Comparison of ENCODE assay signal across 13 cellular contexts in genomic region chr15:49238342-49238741, GRCh38.
DNase-seq lines count a peak whose midpoint lies in the region; ATAC-seq and TF ChIP-seq lines count a peak whose summit lies in the region.
"Had no signal": no experiment of that assay in that cellular context is flagged by ENCODE, and none has a peak within 500 bp of the region (broad histone marks: within the 10 kb centered on the region; RNA-seq: fewer than 3 reads in every experiment).

No MANE protein-coding gene starts in this region.

- no peaks in the 10 kb centered on the region for H3K9me2 ChIP-seq in SK-N-SH

- TF ChIP-seq RAD21 in SK-N-SH (IDR thresholded peaks at IDR 0.05; ENCODE audit: low read length): peak; percentile 53

- no peaks in the 10 kb centered on the region for H3K79me2 ChIP-seq in SK-N-SH (ENCODE audit: insufficient read depth)

- peak; percentile 95 to 98 for TF ChIP-seq EP300 in SK-N-SH (IDR thresholded peaks at IDR 0.05; ENCODE audit: borderline replicate concordance in 1 of 2, low read depth in 1 of 2, low read length in 1 of 2)

- peaks cover 27% of the 10 kb centered on the region for H3F3A ChIP-seq in SK-N-SH (replicated peaks; ENCODE audit: insufficient read depth)

- peaks cover 5 to 8% of the 10 kb centered on the region in 2 experiments for H3K36me3 ChIP-seq in SK-N-SH (replicated peaks in 1 of 2; ENCODE audit: control insufficient read depth in 1 of 2, insufficient read depth in 2 of 2, low read length in 1 of 2)

- H3K4me1 ChIP-seq in SK-N-SH (ENCODE audit: control insufficient read depth in 1 of 2, insufficient read depth in 2 of 2, low read depth in 1 of 2, low read length in 1 of 2): peaks cover 32 to 33% of the 10 kb centered on the region in 2 experiments; a peak in 3 of 4 replicates

- no peak overlapping the region for H2AFZ ChIP-seq in SK-N-SH (ENCODE audit: low read depth)

- H3K9ac ChIP-seq in SK-N-SH: peak overlapping the region; percentile 10; the same call in 1 of the 2 replicates

- H3K9me3 ChIP-seq in SK-N-SH: no peaks in the 10 kb centered on the region

- no peak for TF ChIP-seq CTCF in SK-N-SH (IDR thresholded peaks at IDR 0.05)
- no peak for TF ChIP-seq CTCF in foreskin fibroblast (IDR thresholded peaks at IDR 0.05; ENCODE audit: low read depth, low read length)

- H3K4me3 ChIP-seq in SK-N-SH (ENCODE audit: low read depth in 2 of 2, low read length in 1 of 2) (no peak overlapping the region), foreskin fibroblast (ENCODE audit: low read depth in 1 of 2, low read length in 2 of 2) (no peak overlapping the region), skeletal muscle cell (ENCODE audit: low read depth, low read length) (no peak overlapping the region)

- CTCF ChIA-PET in SK-N-SH (lab: Yijun Ruan, JAX): interaction anchor here (0.9 to 6.0 kb wide), 8 partner anchors 184 to 907 kb away, joined by 3 to 116 read pairs (median 14); partner anchors contain the start of gene FGF7

- peak; percentile 75 for DNase-seq in GM04504 (ENCODE audit: low read depth)
- DNase-seq in SK-N-SH: peak; percentile 44
- peak; percentile 12 to 35 for DNase-seq in foreskin fibroblast
- DNase-seq in skeletal muscle cell (ENCODE audit: low read depth): peak; percentile 78
- DNase-seq: activated CD4-positive, alpha-beta memory T cell treated with anti-CD3 and anti-CD28 coated beads for 36 hours; activated naive CD4-positive, alpha-beta T cell treated with anti-CD3 and anti-CD28 coated beads, Interleukin-2, amount 10 ng/mL, durations not matched to agents 7 days and 5 days; cortex of kidney; nucleus accumbens had no signal

- POLR2A ChIA-PET in SK-N-SH (lab: Yijun Ruan, JAX): interaction anchor here (0.7 kb wide), 1 partner anchor 185 kb away, joined by 3 read pairs; the partner anchor contains the start of gene FGF7

- no peaks in the 10 kb centered on the region for H4K20me1 ChIP-seq in SK-N-SH (ENCODE audit: insufficient read depth)

- H3K27ac ChIP-seq in SK-N-SH (ENCODE audit: low read depth in 2 of 2, low read length in 1 of 2): peak overlapping the region; percentile 83 to 88

- no peak for ATAC-seq in HG03469 (IDR thresholded peaks at IDR 0.05; ENCODE audit: unreplicated experiment)
- no peak for ATAC-seq in GM21528 (IDR thresholded peaks at IDR 0.05; ENCODE audit: low FRiP score, unreplicated experiment)
- ATAC-seq in HG02678 (IDR thresholded peaks at IDR 0.05; ENCODE audit: unreplicated experiment): no peak
- ATAC-seq in GM19035 (IDR thresholded peaks at IDR 0.05; ENCODE audit: unreplicated experiment): no peak
- ATAC-seq: left lobe of liver had no signal

- WGBS in SK-N-SH (ENCODE audit: low lambda C conversion rate): 8% methylated on average over 2 of the region's 2 CpGs

- H3K4me2 ChIP-seq in SK-N-SH: peak overlapping the region; percentile 40; the same call in 1 of the 2 replicates

- H3K27me3 ChIP-seq in SK-N-SH (ENCODE audit: insufficient read depth): no peaks in the 10 kb centered on the region

TF ChIP-seq in SK-N-SH, 30 proteins besides CTCF, POLR2A, EP300 and RAD21:
- TF ChIP-seq GATA2 (CRISPR knock-in tag; IDR thresholded peaks at IDR 0.05) (peak; percentile 82), SMC3 (IDR thresholded peaks at IDR 0.05; ENCODE audit: low read depth, low read length) (peak; percentile 12; the same call in 1 of the 2 replicates), NFIC (IDR thresholded peaks at IDR 0.05; ENCODE audit: borderline replicate concordance) (peak; percentile 96), RCOR1 (IDR thresholded peaks at IDR 0.05; ENCODE audit: low read length) (peak; percentile 86; the same call in 1 of the 2 replicates), CHD2 (IDR thresholded peaks at IDR 0.05; ENCODE audit: low read length, partially characterized antibody) (peak; percentile 80), EZH2phosphoT487 (IDR thresholded peaks at IDR 0.05; ENCODE audit: borderline replicate concordance, low read depth) (no peak), FOXM1 (IDR thresholded peaks at IDR 0.05; ENCODE audit: low read depth) (0 out of 2 replicates have a peak, but pooled peaks have one; percentile 42), JUND (IDR thresholded peaks at IDR 0.05) (peak; percentile 76), TCF12 (IDR thresholded peaks at IDR 0.05) (peak; percentile 99), YY1 (IDR thresholded peaks at IDR 0.05; ENCODE audit: low read depth) (no peak), USF2 (IDR thresholded peaks at IDR 0.05; ENCODE audit: borderline replicate concordance, low read depth, low read length) (no peak), GABPA (IDR thresholded peaks at IDR 0.05; ENCODE audit: low read depth) (no peak), TEAD4 (IDR thresholded peaks at IDR 0.05; ENCODE audit: borderline replicate concordance, insufficient read depth) (peak; percentile 62; the same call in 1 of the 2 replicates), MAX (IDR thresholded peaks at IDR 0.05; ENCODE audit: low read depth) (0 out of 2 replicates have a peak, but pooled peaks have one; percentile 22), MEF2A (IDR thresholded peaks at IDR 0.05; ENCODE audit: borderline replicate concordance, low read depth) (peak; percentile 24; the same call in 1 of the 2 replicates), POLR2AphosphoS5 (IDR thresholded peaks at IDR 0.05; ENCODE audit: low read depth, low read length) (peak; percentile 91), SIN3A (IDR thresholded peaks at IDR 0.05; ENCODE audit: borderline replicate concordance, low read depth, low read length) (0 out of 2 replicates have a peak, but pooled peaks have one; percentile 53)
- TF ChIP-seq, protein P1, sequence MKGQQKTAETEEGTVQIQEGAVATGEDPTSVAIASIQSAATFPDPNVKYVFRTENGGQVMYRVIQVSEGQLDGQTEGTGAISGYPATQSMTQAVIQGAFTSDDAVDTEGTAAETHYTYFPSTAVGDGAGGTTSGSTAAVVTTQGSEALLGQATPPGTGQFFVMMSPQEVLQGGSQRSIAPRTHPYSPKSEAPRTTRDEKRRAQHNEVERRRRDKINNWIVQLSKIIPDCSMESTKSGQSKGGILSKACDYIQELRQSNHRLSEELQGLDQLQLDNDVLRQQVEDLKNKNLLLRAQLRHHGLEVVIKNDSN (IDR thresholded peaks at IDR 0.05; ENCODE audit: borderline replicate concordance, low read depth): no peak
- TF ChIP-seq, protein P2, sequence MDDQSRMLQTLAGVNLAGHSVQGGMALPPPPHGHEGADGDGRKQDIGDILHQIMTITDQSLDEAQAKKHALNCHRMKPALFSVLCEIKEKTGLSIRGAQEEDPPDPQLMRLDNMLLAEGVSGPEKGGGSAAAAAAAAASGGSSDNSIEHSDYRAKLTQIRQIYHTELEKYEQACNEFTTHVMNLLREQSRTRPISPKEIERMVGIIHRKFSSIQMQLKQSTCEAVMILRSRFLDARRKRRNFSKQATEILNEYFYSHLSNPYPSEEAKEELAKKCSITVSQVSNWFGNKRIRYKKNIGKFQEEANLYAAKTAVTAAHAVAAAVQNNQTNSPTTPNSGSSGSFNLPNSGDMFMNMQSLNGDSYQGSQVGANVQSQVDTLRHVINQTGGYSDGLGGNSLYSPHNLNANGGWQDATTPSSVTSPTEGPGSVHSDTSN (IDR thresholded peaks at IDR 0.05): peak; percentile 97
TF ChIP-seq in SK-N-SH: peak in this region for 14.

Comparison
In these comparisons a context has a peak if more than half of its experiments do, and no peak if none do; other contexts are left out.
1. DNase-seq: peak in every context shown above with its lines; median percentile 78 in skeletal muscle cell; 75 in GM04504; 44 in SK-N-SH; 24 in foreskin fibroblast.